ENCODE assay signal across 8 cellular contexts in the genomic region with DNA sequence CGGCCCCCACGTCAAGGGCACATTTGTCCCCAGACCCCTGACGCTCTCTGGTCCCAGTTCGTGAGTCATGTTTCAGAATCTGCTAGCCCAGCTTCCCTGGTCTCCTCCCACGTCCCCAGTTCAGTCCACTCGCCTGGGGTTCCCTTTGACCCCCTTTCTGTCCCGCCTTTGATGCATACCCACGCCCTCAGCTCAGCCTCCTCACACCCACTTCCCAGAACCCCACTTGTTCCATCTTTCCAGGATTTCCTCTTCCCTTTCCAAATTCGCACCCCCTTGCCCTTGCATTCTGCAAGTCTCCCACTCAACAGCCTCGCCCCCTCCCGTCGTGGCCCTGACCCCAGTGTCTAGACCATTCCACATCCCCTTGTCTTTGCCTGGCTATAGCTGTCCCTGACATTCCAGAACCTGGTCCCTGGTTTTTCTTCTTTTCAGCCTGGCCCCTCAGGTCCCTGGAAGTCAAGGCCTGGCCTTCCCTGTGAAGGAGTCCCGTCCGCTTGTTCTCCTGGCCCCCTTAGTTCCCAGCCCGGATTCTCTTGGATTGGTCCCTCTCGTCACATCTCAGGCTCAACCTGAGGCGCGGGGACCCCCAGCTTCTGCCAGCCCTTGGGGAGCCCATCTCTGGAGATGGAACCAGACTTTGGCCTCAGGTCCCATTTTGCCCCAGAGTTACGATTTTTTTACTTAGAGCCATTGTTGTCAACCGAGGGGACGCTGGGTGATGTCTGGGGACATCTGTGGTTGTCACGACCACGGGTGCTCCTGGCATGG. TPM values are rescaled to one million over a fixed set of nuclear protein-coding genes. Genes with fewer than 3 reads are reported as not detected.
A peak's percentile ranks its signal among the peaks of the same experiment; 100 is the strongest.
DNase-seq lines count a peak whose midpoint lies in the region; ATAC-seq and TF ChIP-seq lines count a peak whose summit lies in the region.

No MANE protein-coding gene starts in this region.

- H3K9ac ChIP-seq in OCI-LY3 (ENCODE audit: low read length) (peak overlapping the region; percentile 88), endodermal cell (ENCODE audit: extremely low read depth, low read length, poor library complexity, severe bottlenecking) (peak overlapping the region; percentile 78)

- TF ChIP-seq CTCF in CD8-positive, alpha-beta T cell (IDR thresholded peaks at IDR 0.05): no peak
- no peak for TF ChIP-seq CTCF in OCI-LY3 (IDR thresholded peaks at IDR 0.05; ENCODE audit: low read depth, low read length)
- TF ChIP-seq CTCF in endodermal cell (conservative IDR thresholded peaks at IDR 0.05): no peak

- peaks cover 55% of the 10 kb centered on the region for H3K4me1 Mint-ChIP-seq in CD8-positive, alpha-beta T cell (ENCODE audit: low read depth)
- H3K4me1 Mint-ChIP-seq in endodermal cell: peaks cover 7% of the 10 kb centered on the region

- CTCF ChIA-PET in CD8-positive, alpha-beta T cell (lab: Charles Lee): no interaction called here

- ATAC-seq in CD8-positive, alpha-beta T cell: no peak
- no peak for ATAC-seq in GM18861 (IDR thresholded peaks at IDR 0.05; ENCODE audit: unreplicated experiment)

- H3K9me3 Mint-ChIP-seq in CD8-positive, alpha-beta T cell: no peaks in the 10 kb centered on the region
- H3K9me3 Mint-ChIP-seq in endodermal cell: no peaks in the 10 kb centered on the region

- H3K36me3 ChIP-seq in CD8-positive, alpha-beta T cell (ENCODE audit: insufficient read depth, low read length): peaks cover 8% of the 10 kb centered on the region
- H3K36me3 ChIP-seq in OCI-LY3 (replicated peaks; ENCODE audit: low read depth, low read length) (peaks cover 17% of the 10 kb centered on the region), endodermal cell (ENCODE audit: control insufficient read depth, insufficient read depth, low read length) (peaks cover 10% of the 10 kb centered on the region), neuron (ENCODE audit: insufficient read depth, low read length) (peaks cover 8% of the 10 kb centered on the region)

- H2AFZ ChIP-seq in OCI-LY3 (ENCODE audit: low read depth, low read length) (no peak overlapping the region), neuron (ENCODE audit: low read depth, low read length) (no peak overlapping the region)

- peak overlapping the region; percentile 81 for H3K27ac Mint-ChIP-seq in CD8-positive, alpha-beta T cell
- peak overlapping the region; percentile 86 for H3K27ac Mint-ChIP-seq in endodermal cell

- POLR2A ChIA-PET in CD8-positive, alpha-beta T cell (lab: Charles Lee): interaction anchor here (1.0 to 2.5 kb wide), 4 partner anchors 10 to 152 kb away, joined by 3 to 8 read pairs (median 6); no protein-coding TSS in a partner anchor

- H3K27me3 ChIP-seq in CD8-positive, alpha-beta T cell (ENCODE audit: insufficient read depth, low read length): no peaks in the 10 kb centered on the region
- H3K27me3 ChIP-seq in OCI-LY3 (ENCODE audit: low read depth, low read length) (no peaks in the 10 kb centered on the region), endodermal cell (ENCODE audit: control insufficient read depth, insufficient read depth, low read length, poor library complexity, severe bottlenecking) (no peaks in the 10 kb centered on the region), neuron (ENCODE audit: insufficient read depth, low read length) (no peaks in the 10 kb centered on the region)

- no peaks in the 10 kb centered on the region for H3K27me3 Mint-ChIP-seq in CD8-positive, alpha-beta T cell (ENCODE audit: low read depth)
- no peaks in the 10 kb centered on the region for H3K27me3 Mint-ChIP-seq in endodermal cell (ENCODE audit: insufficient read depth)

- DNase-seq in CD8-positive, alpha-beta T cell: no peak
- no peak for DNase-seq in endodermal cell
- no peak for DNase-seq in T1000 (lab: John Stamatoyannopoulos, UW)
- DNase-seq in AG08395 (ENCODE audit: low spot score): no peak
- no peak for DNase-seq in nucleus accumbens (lab: John Stamatoyannopoulos, UW)

- H3K79me2 ChIP-seq in OCI-LY3 (ENCODE audit: low read length): peaks cover 64% of the 10 kb centered on the region

- H4K20me1 ChIP-seq in OCI-LY3 (ENCODE audit: insufficient read depth, low read length): peaks cover 56% of the 10 kb centered on the region

- intact Hi-C loops in CD8-positive, alpha-beta T cell (cut with DNase I, micrococcal nuclease): loop anchor here (5.0 to 10.0 kb wide), 4 partner anchors 318 to 1802 kb away; a partner anchor contains a TSS

- H3K4me3 Mint-ChIP-seq in CD8-positive, alpha-beta T cell: peak overlapping the region; percentile 85
- peak overlapping the region; percentile 95 for H3K4me3 Mint-ChIP-seq in endodermal cell

- H3K4me3 ChIP-seq in CD8-positive, alpha-beta T cell (ENCODE audit: low read depth, low read length): peak overlapping the region; percentile 76
- H3K4me3 ChIP-seq in OCI-LY3 (ENCODE audit: low read length) (peak overlapping the region; percentile 96), endodermal cell (ENCODE audit: low read length) (peak overlapping the region; percentile 98), neuron (ENCODE audit: low read length) (peak overlapping the region; percentile 85)

- 70 to 78% methylated on average over 13 to 23 of the region's 23 CpGs for WGBS in endodermal cell (ENCODE audit: insufficient coverage in 1 of 2, insufficient read length in 1 of 2), 2 experiments

- H3K36me3 Mint-ChIP-seq in CD8-positive, alpha-beta T cell: peaks cover 32% of the 10 kb centered on the region
- peaks cover 11% of the 10 kb centered on the region for H3K36me3 Mint-ChIP-seq in endodermal cell (ENCODE audit: low read depth)

- H3K4me1 ChIP-seq in CD8-positive, alpha-beta T cell (ENCODE audit: insufficient read depth, low read length): peaks cover 63% of the 10 kb centered on the region
- H3K4me1 ChIP-seq in OCI-LY3 (ENCODE audit: low read length) (peaks cover 16% of the 10 kb centered on the region), endodermal cell (ENCODE audit: control insufficient read depth, insufficient read depth, low read length) (no peaks in the 10 kb centered on the region), neuron (ENCODE audit: insufficient read depth, low read length) (peaks cover 11% of the 10 kb centered on the region)

- peak overlapping the region; percentile 99 for H3K4me2 ChIP-seq in OCI-LY3 (ENCODE audit: low read length)

- no peak overlapping the region for H3K27ac ChIP-seq in CD8-positive, alpha-beta T cell (ENCODE audit: low read depth, low read length)
- H3K27ac ChIP-seq in OCI-LY3 (ENCODE audit: low read length): no peak overlapping the region
- no peak overlapping the region for H3K27ac ChIP-seq in endodermal cell (ENCODE audit: low read depth, low read length)

- no peaks in the 10 kb centered on the region for H3K9me3 ChIP-seq in CD8-positive, alpha-beta T cell (ENCODE audit: low read length)
- no peaks in the 10 kb centered on the region for H3K9me3 ChIP-seq in OCI-LY3 (ENCODE audit: insufficient read depth, low read length)
- H3K9me3 ChIP-seq in endodermal cell (ENCODE audit: control insufficient read depth, low read length): no peaks in the 10 kb centered on the region
- no peaks in the 10 kb centered on the region for H3K9me3 ChIP-seq in neuron (ENCODE audit: low read length)

RNA-seq across cellular contexts. Expression of a gene that starts 1.3 kb away (rescaled TPM):
- total RNA-seq in CD8-positive, alpha-beta T cell: 10 to 100 TPM; 47.3 to 55.7 TPM
- 10 to 100 TPM; 80.6 to 91.2 TPM for total RNA-seq in endodermal cell
- 44.2 TPM for polyA plus RNA-seq in endodermal cell (2013, experiment 1 of 2)
- 49.4 TPM for polyA plus RNA-seq in endodermal cell (2013, experiment 2 of 2)

RNA-seq across cellular contexts. Expression of a gene that starts 8.5 kb away (rescaled TPM):
- 10 to 100 TPM; 76.3 to 80.3 TPM for total RNA-seq in CD8-positive, alpha-beta T cell
- total RNA-seq in endodermal cell: not detected
- not detected for polyA plus RNA-seq in endodermal cell (2013, experiment 1 of 2)
- not detected for polyA plus RNA-seq in endodermal cell (2013, experiment 2 of 2)

RNA-seq across cellular contexts. Expression of a gene that starts 37.4 kb away (rescaled TPM):
- total RNA-seq in CD8-positive, alpha-beta T cell: under 1 TPM in 1 of 2 experiments, not detected in 1; 0.84 TPM
- 1 to 10 TPM; 2.6 to 3.5 TPM for total RNA-seq in endodermal cell
- polyA plus RNA-seq in endodermal cell (2013, experiment 1 of 2): 9.2 TPM
- polyA plus RNA-seq in endodermal cell (2013, experiment 2 of 2): 7.4 TPM

RNA-seq across cellular contexts. Expression of a gene that starts 51.2 kb away (rescaled TPM):
- total RNA-seq in CD8-positive, alpha-beta T cell: 1 to 10 TPM; 6.2 to 6.7 TPM
- not detected for total RNA-seq in endodermal cell
- polyA plus RNA-seq in endodermal cell (2013, experiment 1 of 2): not detected
- not detected for polyA plus RNA-seq in endodermal cell (2013, experiment 2 of 2)

Comparison
In these comparisons a context has a peak if more than half of its experiments do, and no peak if none do; other contexts are left out.
1. RNA of a gene that starts 8.5 kb away (total RNA-seq): 76.3 to 80.3 TPM in CD8-positive, alpha-beta T cell; not detected in endodermal cell; every median in the first group is over 10 times any median in the second.
2. Peak in every context shown above with its lines, with median percentiles within 50 percentile points of each other: H3K4me3 ChIP-seq.